ENCODE assay signal across 1 cellular context in the genomic region with DNA sequence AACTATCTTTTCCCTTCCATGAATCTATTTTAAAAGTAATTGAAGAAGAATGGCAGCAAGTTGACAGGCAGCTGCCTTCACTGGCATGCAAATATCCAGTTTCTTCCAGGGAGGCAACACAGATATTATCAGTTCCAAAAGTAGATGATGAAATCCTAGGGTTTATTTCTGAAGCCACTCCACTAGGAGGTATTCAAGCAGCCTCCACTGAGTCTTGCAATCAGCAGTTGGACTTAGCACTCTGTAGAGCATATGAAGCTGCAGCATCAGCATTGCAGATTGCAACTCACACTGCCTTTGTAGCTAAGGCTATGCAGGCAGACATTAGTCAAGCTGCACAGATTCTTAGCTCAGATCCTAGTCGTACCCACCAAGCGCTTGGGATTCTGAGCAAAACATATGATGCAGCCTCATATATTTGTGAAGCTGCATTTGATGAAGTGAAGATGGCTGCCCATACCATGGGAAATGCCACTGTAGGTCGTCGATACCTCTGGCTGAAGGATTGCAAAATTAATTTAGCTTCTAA.
TF ChIP-seq lines count a peak whose summit lies in the region.

No MANE protein-coding gene starts in this region.

TF ChIP-seq in SK-N-SH, 30 proteins besides CTCF, POLR2A, EP300 and RAD21 (continued from another document):
- TF ChIP-seq, protein P1, sequence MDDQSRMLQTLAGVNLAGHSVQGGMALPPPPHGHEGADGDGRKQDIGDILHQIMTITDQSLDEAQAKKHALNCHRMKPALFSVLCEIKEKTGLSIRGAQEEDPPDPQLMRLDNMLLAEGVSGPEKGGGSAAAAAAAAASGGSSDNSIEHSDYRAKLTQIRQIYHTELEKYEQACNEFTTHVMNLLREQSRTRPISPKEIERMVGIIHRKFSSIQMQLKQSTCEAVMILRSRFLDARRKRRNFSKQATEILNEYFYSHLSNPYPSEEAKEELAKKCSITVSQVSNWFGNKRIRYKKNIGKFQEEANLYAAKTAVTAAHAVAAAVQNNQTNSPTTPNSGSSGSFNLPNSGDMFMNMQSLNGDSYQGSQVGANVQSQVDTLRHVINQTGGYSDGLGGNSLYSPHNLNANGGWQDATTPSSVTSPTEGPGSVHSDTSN (IDR thresholded peaks at IDR 0.05): 0 out of 2 replicates have a peak, but pooled peaks have one; percentile 10
